13 cellular contexts compared by ENCODE assay signal in genomic region chr4:56050584-56050983, GRCh38.
DNase-seq lines count a peak whose midpoint lies in the region; ATAC-seq, FAIRE-seq and TF ChIP-seq lines count a peak whose summit lies in the region.
"Had no signal": no experiment of that assay in that cellular context is flagged by ENCODE, and none has a peak within 500 bp of the region (broad histone marks: within the 10 kb centered on the region; RNA-seq: fewer than 3 reads in every experiment).

No MANE protein-coding gene starts in this region.

- H3K4me1 ChIP-seq in K562 (replicated peaks in 1 of 2; ENCODE audit: control insufficient read depth in 2 of 2, insufficient read depth in 2 of 2, low read length in 2 of 2) (peaks cover 0 to 16% of the 10 kb centered on the region in 2 experiments; a peak in 3 of 5 replicates), neuron (ENCODE audit: insufficient read depth, low read length) (peaks cover 20% of the 10 kb centered on the region)

- no TSS peak for BruUV-seq in K562 (replicated peaks; lab: Mats Ljungman, UMichigan)

- intact Hi-C loops in K562 (cut with micrococcal nuclease): no loop called here

- H3K36me3 ChIP-seq in K562 (ENCODE audit: control insufficient read depth, insufficient read depth, low read length) (no peaks in the 10 kb centered on the region), neuron (ENCODE audit: insufficient read depth, low read length) (peaks cover 3% of the 10 kb centered on the region)

- in situ Hi-C loops in K562 (cut with MboI): no loop called here

- DNase-seq in NOMO-1 treated with DMSO at 0.1 percent for 48 hours (lab: John Stamatoyannopoulos, UW; ENCODE audit: unreplicated experiment) (peak; percentile 18), NOMO-1 treated with dmso at 0.1 percent for 144 hours (lab: John Stamatoyannopoulos, UW; ENCODE audit: unreplicated experiment) (no peak), NB4 (ENCODE audit: low read depth) (peak; percentile 14), K562 (ENCODE audit: extremely low read depth in 1 of 4, low spot score in 3 of 4) (no peak), NCI-H526 (lab: John Stamatoyannopoulos, UW) (no peak)
- DNase-seq: activated CD8-positive, alpha-beta T cell treated with anti-CD3 and anti-CD28 coated beads, Interleukin-2, amount 10 ng/mL, durations not matched to agents 7 days and 5 days; activated naive CD4-positive, alpha-beta T cell treated with anti-CD3 and anti-CD28 coated beads, Interleukin-2, amount 10 ng/mL, durations not matched to agents 7 days and 5 days; NCI-H1417 treated with DMSO at 0.1 percent for 48 hours; T1000 had no signal

- no peaks in the 10 kb centered on the region for H3K9me1 ChIP-seq in K562 (ENCODE audit: control insufficient read depth, insufficient read depth, low read length)

- H3K4me3 ChIP-seq in NB4 (ENCODE audit: low read depth, low read length) (no peak overlapping the region), K562 (no peak overlapping the region), neuron (ENCODE audit: low read length) (peak overlapping the region; percentile 100)

- WGBS in K562 (ENCODE audit: insufficient coverage, low coverage, missing lambda C conversion rate): 5% methylated on average over 2 of the region's 2 CpGs

- no peak for TF ChIP-seq RAD21 in K562 (CRISPR knock-in tag; conservative IDR thresholded peaks at IDR 0.05 in 1 of 2, IDR thresholded peaks at IDR 0.05 in 1 of 2)

- H3K79me2 ChIP-seq in K562 (ENCODE audit: control insufficient read depth, insufficient read depth, low read length): no peaks in the 10 kb centered on the region

- H4K20me1 ChIP-seq in K562 (replicated peaks; ENCODE audit: control insufficient read depth, insufficient read depth, low read length): no peaks in the 10 kb centered on the region

- TF ChIP-seq POLR2A in NB4 (IDR thresholded peaks at IDR 0.05; ENCODE audit: extremely low read depth, insufficient read length) (no peak), K562 (conservative IDR thresholded peaks at IDR 0.05) (no peak)

- H3K27ac ChIP-seq in K562 (ENCODE audit: extremely low read depth, low read depth, low read length): no peak overlapping the region

- ATAC-seq in K562 (no peak), GM21367 (IDR thresholded peaks at IDR 0.05; ENCODE audit: unreplicated experiment) (no peak), HG03139 (IDR thresholded peaks at IDR 0.05; ENCODE audit: unreplicated experiment) (no peak)
- ATAC-seq: activated CD8-positive, alpha-beta T cell treated with anti-CD3 and anti-CD28 coated beads, Interleukin-2, amount 10 ng/mL, durations not matched to agents 7 days and 5 days had no signal

- POLR2A ChIA-PET in K562 (lab: Yijun Ruan, JAX): no interaction called here

- FAIRE-seq in K562 (lab: Jason Lieb, UNC): no peak
- FAIRE-seq: H54 had no signal

- H3K9ac ChIP-seq in K562 (ENCODE audit: insufficient read depth in 1 of 2, low read depth in 2 of 2, low read length in 2 of 2): no peak overlapping the region

- H3K9me3 ChIP-seq in K562 (replicated peaks; ENCODE audit: control insufficient read depth, insufficient read depth, low read depth, low read length) (no peaks in the 10 kb centered on the region), neuron (ENCODE audit: low read length) (no peaks in the 10 kb centered on the region)

- H3K27me3 ChIP-seq in K562 (ENCODE audit: control insufficient read depth in 2 of 2, insufficient read depth in 2 of 2, low read length in 2 of 2): peaks cover 16 to 17% of the 10 kb centered on the region in 2 experiments
- H3K27me3 ChIP-seq in neuron (ENCODE audit: insufficient read depth, low read length): no peaks in the 10 kb centered on the region

- no peak overlapping the region for H2AFZ ChIP-seq in K562 (ENCODE audit: low read depth, low read length)
- H2AFZ ChIP-seq in neuron (ENCODE audit: low read depth, low read length): peak overlapping the region; percentile 89

- no peak overlapping the region for H3K4me2 ChIP-seq in K562 (ENCODE audit: insufficient read depth, low read length)

- TF ChIP-seq EP300 in K562 (IDR thresholded peaks at IDR 0.05; ENCODE audit: low read length): no peak

- TF ChIP-seq CTCF in NB4 (IDR thresholded peaks at IDR 0.05; ENCODE audit: low read depth, low read length) (no peak), K562 (IDR thresholded peaks at IDR 0.05 in 2 of 3, conservative IDR thresholded peaks at IDR 0.05 in 1 of 3; ENCODE audit: insufficient read depth in 2 of 3, low read depth in 1 of 3, low read length in 3 of 3) (no peak)

- CTCF ChIA-PET in K562 (lab: Yijun Ruan, JAX; ENCODE audit: low intra/inter-chr PET ratio): interaction anchor here (1.3 kb wide), 1 partner anchor 102 kb away, joined by 3 read pairs; the partner anchor contains the start of gene CEP135

TF ChIP-seq in K562, 482 proteins besides CTCF, POLR2A, EP300 and RAD21:
- TF ChIP-seq CBX8 (IDR thresholded peaks at IDR 0.05; ENCODE audit: borderline replicate concordance, extremely low read depth, low read depth, low read length, poor library complexity, severe bottlenecking): peak; percentile 84
- TF ChIP-seq CBX2 (IDR thresholded peaks at IDR 0.05; ENCODE audit: insufficient read depth, low read length, poor library complexity, severe bottlenecking): peak; percentile 94
- no peak for TF ChIP-seq RERE (CRISPR knock-in tag; IDR thresholded peaks at IDR 0.05; ENCODE audit: borderline replicate concordance)

Comparison
In these comparisons a context has a peak if more than half of its experiments do, and no peak if none do; other contexts are left out.
1. DNase-seq: peak in NOMO-1 treated with DMSO at 0.1 percent for 48 hours (single experiment) and NB4 (single experiment); none in NOMO-1 treated with dmso at 0.1 percent for 144 hours (single experiment), K562 (0 of 4) and NCI-H526 (0 of 2).